Comparison of ENCODE assay signal across 29 cellular contexts in genomic region chr2:96393989-96394761, GRCh38. TPM values are rescaled to one million over a fixed set of nuclear protein-coding genes. Genes with fewer than 3 reads are reported as not detected.
DNase-seq lines count a peak whose midpoint lies in the region; ATAC-seq and TF ChIP-seq lines count a peak whose summit lies in the region.
"Had no signal": no experiment of that assay in that cellular context is flagged by ENCODE, and none has a peak within 500 bp of the region (broad histone marks: within the 10 kb centered on the region; RNA-seq: fewer than 3 reads in every experiment).

No MANE protein-coding gene starts in this region.

- H3K27ac Mint-ChIP-seq in glutamatergic neuron (ENCODE audit: unreplicated experiment), result no peak overlapping the region
- H3K27ac Mint-ChIP-seq: activated B cell treated with CpG ODN at 0.5 μM for 24 hours; CD4-positive, alpha-beta T cell had no signal

- no peaks in the 10 kb centered on the region for H3K4me1 Mint-ChIP-seq in glutamatergic neuron (ENCODE audit: low read depth, unreplicated experiment)
- H3K4me1 Mint-ChIP-seq: activated B cell treated with CpG ODN at 0.5 μM for 24 hours had no signal

- peaks cover 2% of the 10 kb centered on the region for H3K27me3 Mint-ChIP-seq in glutamatergic neuron (ENCODE audit: unreplicated experiment)
- H3K27me3 Mint-ChIP-seq: CD4-positive, alpha-beta T cell had no signal

- H3K9me3 Mint-ChIP-seq in glutamatergic neuron (ENCODE audit: unreplicated experiment), result peaks cover 10% of the 10 kb centered on the region
- H3K9me3 Mint-ChIP-seq: activated B cell treated with CpG ODN at 0.5 μM for 24 hours; CD4-positive, alpha-beta T cell; central memory CD8-positive, alpha-beta T cell had no signal

- H3K4me3 Mint-ChIP-seq in glutamatergic neuron (ENCODE audit: unreplicated experiment), result no peak overlapping the region
- H3K4me3 Mint-ChIP-seq: activated B cell treated with CpG ODN at 0.5 μM for 24 hours; CD4-positive, alpha-beta T cell; central memory CD8-positive, alpha-beta T cell had no signal

- peak; percentile 7 for DNase-seq in activated CD8-positive, alpha-beta memory T cell treated with anti-CD3 and anti-CD28 coated beads for 24 hours
- DNase-seq in activated CD8-positive, alpha-beta memory T cell treated with anti-CD3 and anti-CD28 coated beads, Interleukin-2, amount 50 U/mL, for 4 hours, result no peak
- DNase-seq in medulla oblongata (ENCODE audit: extremely low spot score) (peak; percentile 88), retina (peak; percentile 17), NCI-H146 treated with DMSO at 0.1 percent for 48 hours (lab: John Stamatoyannopoulos, UW; ENCODE audit: unreplicated experiment) (no peak), glutamatergic neuron (no peak), GM10266 (ENCODE audit: extremely low spot score) (no peak)
- DNase-seq: activated B cell treated with CpG ODN at 0.5 μM for 24 hours; activated CD4-positive, alpha-beta T cell treated with anti-CD3 and anti-CD28 coated beads, Interleukin-2, amount 50 U/mL, for 1 hour; activated naive CD4-positive, alpha-beta T cell; CD4-positive, alpha-beta T cell; dermis blood vessel endothelial cell; esophagus squamous epithelium; foreskin keratinocyte; GOT3; KBM-7; left cardiac atrium; MM.1S; NCI-H2029; NCI-H524 treated with DMSO at 0.1 percent for 48 hours; OCI-M1; sigmoid colon; stimulated activated CD4-positive, alpha-beta T cell treated with anti-CD3 and anti-CD28 coated beads, Interleukin-12 subunit alpha, Interleukin-12 subunit beta, amount 100 ng/mL, for 4 hours; stimulated activated CD4-positive, alpha-beta T cell treated with anti-CD3 and anti-CD28 coated beads, Interleukin-2, amount 100 ng/mL, for 48 hours; stomach; T-helper 1 cell; transverse colon had no signal

- ATAC-seq in HG02798 (IDR thresholded peaks at IDR 0.05; ENCODE audit: poor library complexity, unreplicated experiment), result no peak
- ATAC-seq: foreskin keratinocyte, left cardiac atrium had no signal

- TF ChIP-seq CTCF in glutamatergic neuron (IDR thresholded peaks at IDR 0.05; ENCODE audit: partially characterized antibody, unreplicated experiment) (no peak), GM10266 (IDR thresholded peaks at IDR 0.05; ENCODE audit: control insufficient read depth, insufficient read depth, low read depth, missing control alignments) (no peak)

- H3K36me3 Mint-ChIP-seq in glutamatergic neuron (ENCODE audit: unreplicated experiment), result peaks cover 4% of the 10 kb centered on the region

RNA-seq across cellular contexts. Expression of gene NCAPH, which starts 58.6 kb away (rescaled TPM):
- 6.6 TPM for total RNA-seq in glutamatergic neuron (ENCODE audit: unreplicated experiment)

Comparison
In these comparisons a context has a peak if more than half of its experiments do, and no peak if none do; other contexts are left out.
1. DNase-seq: peak in activated CD8-positive, alpha-beta memory T cell treated with anti-CD3 and anti-CD28 coated beads for 24 hours (single experiment), medulla oblongata (single experiment) and retina (single experiment); none in activated CD8-positive, alpha-beta memory T cell treated with anti-CD3 and anti-CD28 coated beads, Interleukin-2, amount 50 U/mL, for 4 hours (single experiment), NCI-H146 treated with DMSO at 0.1 percent for 48 hours (single experiment), glutamatergic neuron (single experiment) and GM10266 (single experiment).